13 cellular contexts compared by ENCODE assay signal in genomic region chr5:55338092-55338613, GRCh38. TPM values are rescaled to one million over a fixed set of nuclear protein-coding genes. Genes with fewer than 3 reads are reported as not detected.
DNase-seq lines count a peak whose midpoint lies in the region; ATAC-seq and TF ChIP-seq lines count a peak whose summit lies in the region.
"Had no signal": no experiment of that assay in that cellular context is flagged by ENCODE, and none has a peak within 500 bp of the region (broad histone marks: within the 10 kb centered on the region; RNA-seq: fewer than 3 reads in every experiment).

No MANE protein-coding gene starts in this region.

- CTCF ChIA-PET in activated CD4-positive, alpha-beta T cell treated with anti-CD3 and anti-CD28 coated beads for 36 hours (lab: Charles Lee) = interaction anchor here (1.0 to 1.5 kb wide), 2 partner anchors 10 to 102 kb away, joined by 4 read pairs; no protein-coding TSS in a partner anchor

- H3K27me3 Mint-ChIP-seq in activated CD4-positive, alpha-beta T cell treated with anti-CD3 and anti-CD28 coated beads for 36 hours = no peaks in the 10 kb centered on the region
- no peaks in the 10 kb centered on the region for H3K27me3 Mint-ChIP-seq in dendritic cell treated with granulocyte-macrophage colony-stimulating factor and Interleukin-4, amounts not matched to agents 40 ng/mL and 50 ng/mL, for 4 days
- H3K27me3 Mint-ChIP-seq in nephron progenitor cell (ENCODE audit: low read depth, poor library complexity) = no peaks in the 10 kb centered on the region

- no peak for TF ChIP-seq CTCF in nephron progenitor cell (IDR thresholded peaks at IDR 0.05)
- no peak for TF ChIP-seq CTCF in omental fat pad (IDR thresholded peaks at IDR 0.05)

- peak; percentile 27 for ATAC-seq in activated CD4-positive, alpha-beta T cell treated with anti-CD3 and anti-CD28 coated beads for 36 hours
- no peak for ATAC-seq in omental fat pad (ENCODE audit: low FRiP score)
- ATAC-seq: Panc1, upper lobe of right lung had no signal

- POLR2A ChIA-PET in activated CD4-positive, alpha-beta T cell treated with anti-CD3 and anti-CD28 coated beads for 36 hours (lab: Charles Lee) = interaction anchor here (0.6 to 1.0 kb wide), 2 partner anchors 21 to 133 kb away, joined by 3 to 4 read pairs; no protein-coding TSS in a partner anchor

- H3K4me1 Mint-ChIP-seq in activated CD4-positive, alpha-beta T cell treated with anti-CD3 and anti-CD28 coated beads for 36 hours = peaks cover 28% of the 10 kb centered on the region
- peaks cover 11% of the 10 kb centered on the region for H3K4me1 Mint-ChIP-seq in dendritic cell treated with granulocyte-macrophage colony-stimulating factor and Interleukin-4, amounts not matched to agents 40 ng/mL and 50 ng/mL, for 4 days (ENCODE audit: low read depth)
- no peaks in the 10 kb centered on the region for H3K4me1 Mint-ChIP-seq in nephron progenitor cell
- H3K4me1 Mint-ChIP-seq: nephron had no signal

- H3K27ac Mint-ChIP-seq in activated CD4-positive, alpha-beta T cell treated with anti-CD3 and anti-CD28 coated beads for 36 hours = peak overlapping the region; percentile 58
- peak overlapping the region; percentile 70 for H3K27ac Mint-ChIP-seq in dendritic cell treated with granulocyte-macrophage colony-stimulating factor and Interleukin-4, amounts not matched to agents 40 ng/mL and 50 ng/mL, for 4 days
- peak overlapping the region; percentile 12 for H3K27ac Mint-ChIP-seq in nephron progenitor cell
- H3K27ac Mint-ChIP-seq: nephron had no signal

- no peaks in the 10 kb centered on the region for H3K9me3 Mint-ChIP-seq in activated CD4-positive, alpha-beta T cell treated with anti-CD3 and anti-CD28 coated beads for 36 hours (ENCODE audit: low read depth)
- H3K9me3 Mint-ChIP-seq in dendritic cell treated with granulocyte-macrophage colony-stimulating factor and Interleukin-4, amounts not matched to agents 40 ng/mL and 50 ng/mL, for 4 days = no peaks in the 10 kb centered on the region
- no peaks in the 10 kb centered on the region for H3K9me3 Mint-ChIP-seq in nephron progenitor cell
- H3K9me3 Mint-ChIP-seq: nephron had no signal

- H3K36me3 Mint-ChIP-seq in activated CD4-positive, alpha-beta T cell treated with anti-CD3 and anti-CD28 coated beads for 36 hours (ENCODE audit: low read depth) = peaks cover 36% of the 10 kb centered on the region
- H3K36me3 Mint-ChIP-seq in dendritic cell treated with granulocyte-macrophage colony-stimulating factor and Interleukin-4, amounts not matched to agents 40 ng/mL and 50 ng/mL, for 4 days (ENCODE audit: low read depth) = peaks cover 62% of the 10 kb centered on the region
- H3K36me3 Mint-ChIP-seq in nephron progenitor cell (ENCODE audit: low read depth) = peaks cover 36% of the 10 kb centered on the region

- H3K4me3 Mint-ChIP-seq in activated CD4-positive, alpha-beta T cell treated with anti-CD3 and anti-CD28 coated beads for 36 hours = peak overlapping the region; percentile 4
- H3K4me3 Mint-ChIP-seq in dendritic cell treated with granulocyte-macrophage colony-stimulating factor and Interleukin-4, amounts not matched to agents 40 ng/mL and 50 ng/mL, for 4 days = no peak overlapping the region
- H3K4me3 Mint-ChIP-seq in nephron progenitor cell = no peak overlapping the region
- H3K4me3 Mint-ChIP-seq: nephron had no signal

- no peak for DNase-seq in activated CD4-positive, alpha-beta T cell treated with anti-CD3 and anti-CD28 coated beads for 36 hours
- no peak for DNase-seq in activated CD4-positive, alpha-beta T cell treated with anti-CD3 and anti-CD28 coated beads, Interleukin-2, amount 50 U/mL, for 48 hours
- DNase-seq in OCI-M1 (lab: John Stamatoyannopoulos, UW) (peak; percentile 11), nephron progenitor cell (no peak), NCI-H1092 (lab: John Stamatoyannopoulos, UW) (no peak), omental fat pad (ENCODE audit: low spot score) (no peak), Ammon's horn (ENCODE audit: low spot score) (no peak)
- DNase-seq: 8988T, T-helper 9 cell, upper lobe of right lung had no signal

- intact Hi-C loops in activated CD4-positive, alpha-beta T cell treated with anti-CD3 and anti-CD28 coated beads for 36 hours (cut with DNase I, micrococcal nuclease) = loop anchor here in 1 of 2 experiments (2.0 kb wide), 1 partner anchor 27 kb away; no protein-coding TSS in a partner anchor
- intact Hi-C loops in dendritic cell treated with granulocyte-macrophage colony-stimulating factor and Interleukin-4, amounts not matched to agents 40 ng/mL and 50 ng/mL, for 4 days (cut with micrococcal nuclease) = no loop called here

RNA-seq across cellular contexts. Expression of gene MTREX, which starts 30.4 kb away (rescaled TPM):
- total RNA-seq in activated CD4-positive, alpha-beta T cell treated with anti-CD3 and anti-CD28 coated beads for 36 hours = 100 to 1,000 TPM in 1 of 2 experiments, 10 to 100 TPM in 1; 98.2 to 106 TPM
- 100 to 1,000 TPM in 1 of 4 donors, 10 to 100 TPM in 3; 82.5 to 102 (median 86.1) TPM for total RNA-seq in omental fat pad

RNA-seq across cellular contexts. Expression of gene DHX29, which starts 30.7 kb away (rescaled TPM):
- total RNA-seq in activated CD4-positive, alpha-beta T cell treated with anti-CD3 and anti-CD28 coated beads for 36 hours = 10 to 100 TPM; 12.1 to 12.9 TPM
- 10 to 100 TPM; 23.0 to 29.2 (median 25.7) TPM for total RNA-seq in omental fat pad

Comparison
In these comparisons a context has a peak if more than half of its experiments do, and no peak if none do; other contexts are left out.
1. H3K27ac Mint-ChIP-seq: peak in every context shown above with its lines; median percentile 70 in dendritic cell treated with granulocyte-macrophage colony-stimulating factor and Interleukin-4, amounts not matched to agents 40 ng/mL and 50 ng/mL, for 4 days; 58 in activated CD4-positive, alpha-beta T cell treated with anti-CD3 and anti-CD28 coated beads for 36 hours; 12 in nephron progenitor cell.